Comparison of ENCODE assay signal across 15 cellular contexts in the genomic region with DNA sequence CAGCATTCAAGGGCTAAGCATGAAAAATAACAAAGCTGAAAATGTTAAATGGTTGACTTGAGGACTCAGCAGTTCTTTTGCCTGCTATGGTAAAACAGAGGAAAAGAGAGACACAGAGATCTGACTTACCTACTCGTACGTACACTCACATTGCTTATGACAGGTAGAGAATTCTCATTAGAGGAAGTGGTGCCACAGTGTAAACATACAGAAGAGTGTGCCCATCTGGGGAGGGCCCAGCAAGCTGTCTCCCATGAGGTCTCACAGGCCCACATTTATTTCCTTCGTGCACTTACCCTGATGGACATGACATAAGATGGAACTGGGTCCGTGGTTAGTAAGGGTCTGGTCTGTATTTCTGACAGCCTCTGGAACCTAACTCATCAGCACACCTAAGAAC.
DNase-seq lines count a peak whose midpoint lies in the region; ATAC-seq lines count a peak whose summit lies in the region.
"Had no signal": no experiment of that assay in that cellular context is flagged by ENCODE, and none has a peak within 500 bp of the region (broad histone marks: within the 10 kb centered on the region; RNA-seq: fewer than 3 reads in every experiment).

No MANE protein-coding gene starts in this region.

- peak; percentile 44 for ATAC-seq in left colon
- ATAC-seq: A549, GM23338, HCT116 had no signal

- DNase-seq in NCI-H2171 treated with DMSO at 0.1 percent for 48 hours (lab: John Stamatoyannopoulos, UW) (peak; percentile 8), NCI-H2171 (lab: John Stamatoyannopoulos, UW) (no peak), DMS53 (lab: John Stamatoyannopoulos, UW) (peak; percentile 38), left colon (no peak), kidney tubule cell (ENCODE audit: low spot score) (no peak), Kasumi-1 (lab: John Stamatoyannopoulos, UW) (no peak), NOMO-1 treated with DMSO at 0.1 percent for 48 hours (lab: John Stamatoyannopoulos, UW; ENCODE audit: unreplicated experiment) (no peak)
- DNase-seq: AML-193; Caco-2; CD4-positive, alpha-beta T cell; H7; HFFc6 had no signal

- intact Hi-C loops in left colon (cut with DNase I, micrococcal nuclease): no loop called here

Comparison
In these comparisons a context has a peak if more than half of its experiments do, and no peak if none do; other contexts are left out.
1. DNase-seq: peak in NCI-H2171 treated with DMSO at 0.1 percent for 48 hours (single experiment) and DMS53 (single experiment); none in NCI-H2171 (single experiment), left colon (0 of 2), kidney tubule cell (single experiment), Kasumi-1 (0 of 2) and NOMO-1 treated with DMSO at 0.1 percent for 48 hours (single experiment).